10 cellular contexts compared by ENCODE assay signal in the genomic region with DNA sequence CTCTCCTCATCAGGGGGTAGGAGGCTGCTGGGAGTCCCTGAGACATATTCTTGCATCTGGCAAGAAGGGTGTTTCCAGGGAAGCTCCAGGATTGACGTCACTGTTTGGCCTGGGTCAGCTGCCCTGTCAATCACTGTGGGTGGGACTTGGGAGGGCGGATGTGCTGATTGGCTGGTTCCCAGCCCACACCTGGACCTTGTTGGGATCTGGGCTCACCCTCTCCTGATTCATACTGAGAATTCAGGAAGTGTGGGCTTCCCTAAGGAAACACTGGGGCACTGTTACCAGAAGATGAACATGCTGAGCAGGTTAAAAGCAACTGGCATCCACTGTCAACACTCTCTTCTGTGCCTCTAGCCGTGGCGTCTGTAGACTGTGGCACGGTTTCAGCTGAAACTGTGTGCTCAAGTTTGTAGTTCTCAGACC. TPM values are rescaled to one million over a fixed set of nuclear protein-coding genes. Genes with fewer than 3 reads are reported as not detected.
DNase-seq lines count a peak whose midpoint lies in the region; ATAC-seq, FAIRE-seq and TF ChIP-seq lines count a peak whose summit lies in the region.
"Had no signal": no experiment of that assay in that cellular context is flagged by ENCODE, and none has a peak within 500 bp of the region (broad histone marks: within the 10 kb centered on the region; RNA-seq: fewer than 3 reads in every experiment).

No MANE protein-coding gene starts in this region.

- no peak overlapping the region for H3K4me2 ChIP-seq in A549

- FAIRE-seq in A549 (lab: Jason Lieb, UNC) = no peak

- no peak for TF ChIP-seq POLR2A in A549 (IDR thresholded peaks at IDR 0.05; ENCODE audit: low read length)

- ATAC-seq in A549 (peak; percentile 29 to 34; a peak in 3 of 6 replicates), HG03025 (IDR thresholded peaks at IDR 0.05; ENCODE audit: low FRiP score, unreplicated experiment) (no peak)

- H3K4me1 ChIP-seq in A549 (peaks cover 7% of the 10 kb centered on the region; the same call in 2 of the 3 replicates), HUES64 (ENCODE audit: insufficient read depth, low read length) (peaks cover 16% of the 10 kb centered on the region)

- H3K27me3 ChIP-seq in HUES64 (ENCODE audit: insufficient read depth, low read length) = no peaks in the 10 kb centered on the region

- H3K27ac ChIP-seq in A549 = no peak overlapping the region
- H3K27ac ChIP-seq in HUES64 (ENCODE audit: low read depth, low read length) = peak overlapping the region; percentile 78

- WGBS in A549 (ENCODE audit: missing lambda C conversion rate) = 61% methylated on average over 5 of the region's 5 CpGs
- WGBS in HUES64 = 67% methylated on average over 5 of the region's 5 CpGs

- no peak overlapping the region for H3K4me3 ChIP-seq in A549
- H3K4me3 ChIP-seq in HUES64 (ENCODE audit: low read length) = peak overlapping the region; percentile 59
- H3K4me3 ChIP-seq in choroid plexus epithelial cell (ENCODE audit: low read depth, low read length) = no peak overlapping the region

- H3K9me3 ChIP-seq in A549 (no peaks in the 10 kb centered on the region), HUES64 (ENCODE audit: insufficient read depth, low read depth, low read length) (no peaks in the 10 kb centered on the region)

- CTCF ChIA-PET in A549 (lab: Yijun Ruan, JAX) = interaction anchor here (0.9 kb wide), 1 partner anchor 8 kb away, joined by 4 read pairs; no protein-coding TSS in a partner anchor

- no peaks in the 10 kb centered on the region for H3K36me3 ChIP-seq in HUES64 (ENCODE audit: insufficient read depth, low read length)

- H3K9ac ChIP-seq in HUES64 (ENCODE audit: low read depth, low read length) = peak overlapping the region; percentile 50; the same call in 1 of the 2 replicates

- no peak for TF ChIP-seq RAD21 in A549 (conservative IDR thresholded peaks at IDR 0.05 in 1 of 2, IDR thresholded peaks at IDR 0.05 in 1 of 2)

- POLR2A ChIA-PET in A549 (lab: Yijun Ruan, JAX) = no interaction called here

- no peak for TF ChIP-seq EP300 in A549 (IDR thresholded peaks at IDR 0.05)

- TF ChIP-seq CTCF in A549 (IDR thresholded peaks at IDR 0.05) = no peak
- TF ChIP-seq CTCF in choroid plexus epithelial cell (conservative IDR thresholded peaks at IDR 0.05; ENCODE audit: low read depth, low read length) = no peak

- DNase-seq in A549 (ENCODE audit: low read depth in 1 of 2, low spot score in 1 of 2) = peak in 1 of 2 experiments; percentile 37
- DNase-seq in choroid plexus epithelial cell (ENCODE audit: low read depth) = peak; percentile 2
- peak; percentile 70 for DNase-seq in kidney tubule cell (ENCODE audit: low spot score)
- no peak for DNase-seq in germinal center (ENCODE audit: low spot score)
- DNase-seq in COLO829 (ENCODE audit: low spot score) = no peak
- no peak for DNase-seq in activated T-cell treated with anti-CD3 and anti-CD28 coated beads, Interleukin-2, amount 50 U/mL, for 48 hours
- DNase-seq: activated naive CD4-positive, alpha-beta T cell treated with anti-CD3 and anti-CD28 coated beads for 36 hours; occipital lobe had no signal

TF ChIP-seq in A549, 52 proteins besides CTCF, POLR2A, EP300 and RAD21:
- TF ChIP-seq BCL3 (IDR thresholded peaks at IDR 0.05) (no peak), TP53 (CRISPR knock-in tag; IDR thresholded peaks at IDR 0.05) (no peak), TFCP2L1 (CRISPR knock-in tag; IDR thresholded peaks at IDR 0.05) (no peak), MAX (IDR thresholded peaks at IDR 0.05) (no peak), REST (IDR thresholded peaks at IDR 0.05) (no peak), RARB (CRISPR knock-in tag; IDR thresholded peaks at IDR 0.05) (no peak), CHD2 (IDR thresholded peaks at IDR 0.05; ENCODE audit: low read length, partially characterized antibody) (no peak), CBX8 (IDR thresholded peaks at IDR 0.05) (no peak), SMC3 (IDR thresholded peaks at IDR 0.05) (no peak), ZNF302 (CRISPR knock-in tag; IDR thresholded peaks at IDR 0.05) (no peak), RNF2 (IDR thresholded peaks at IDR 0.05; ENCODE audit: borderline replicate concordance, low read depth) (no peak), EHF (CRISPR knock-in tag; IDR thresholded peaks at IDR 0.05) (no peak), RFX5 (IDR thresholded peaks at IDR 0.05) (no peak), PHF8 (IDR thresholded peaks at IDR 0.05; ENCODE audit: borderline replicate concordance, low read depth) (no peak), ESRRA (IDR thresholded peaks at IDR 0.05; ENCODE audit: borderline replicate concordance, low read length) (no peak), MAZ (IDR thresholded peaks at IDR 0.05; ENCODE audit: borderline replicate concordance, low read depth, low read length) (no peak), NPAS2 (CRISPR knock-in tag; IDR thresholded peaks at IDR 0.05; ENCODE audit: borderline replicate concordance) (no peak)
- TF ChIP-seq, protein P1, sequence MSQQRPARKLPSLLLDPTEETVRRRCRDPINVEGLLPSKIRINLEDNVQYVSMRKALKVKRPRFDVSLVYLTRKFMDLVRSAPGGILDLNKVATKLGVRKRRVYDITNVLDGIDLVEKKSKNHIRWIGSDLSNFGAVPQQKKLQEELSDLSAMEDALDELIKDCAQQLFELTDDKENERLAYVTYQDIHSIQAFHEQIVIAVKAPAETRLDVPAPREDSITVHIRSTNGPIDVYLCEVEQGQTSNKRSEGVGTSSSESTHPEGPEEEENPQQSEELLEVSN (IDR thresholded peaks at IDR 0.05; ENCODE audit: borderline replicate concordance, low read depth) = no peak

RNA-seq across cellular contexts. Expression of gene CDH26, which starts 36.5 kb away (rescaled TPM):
- polyA plus RNA-seq in A549 (2011; rRNA removed) (0.33 and 0.57 TPM in 2 replicates), A549 (2017; fragmentation: RNase III; extraction: RNeasy Plus Mini Kit Qiagen cat#74134 plus additional on column Dnase treatment) (0.16 to 0.28 TPM (median 0.27 TPM) in 3 replicates)
- 0.12 and 0.24 TPM in 2 replicates for polyA plus RNA-seq in A549 (2012; cell fraction: cytosol; rRNA removed)
- 0.55 and 0.67 TPM in 2 replicates for polyA plus RNA-seq in A549 (2012; cell fraction: nucleus; rRNA removed)
- 0.21 and 0.49 TPM in 2 replicates for polyA minus RNA-seq in A549 (2011; rRNA and poly(A)+ RNA removed)
- polyA plus RNA-seq in HUES64 (2013, experiment 1 of 2) = 0.95 TPM
- 0.70 TPM for polyA plus RNA-seq in HUES64 (2013, experiment 2 of 2)

RNA-seq across cellular contexts. Expression of gene FAM217B, which starts 54.5 kb away (rescaled TPM):
- polyA plus RNA-seq in A549 (2011; rRNA removed) (11.6 and 12.3 TPM in 2 replicates), A549 (2017; fragmentation: RNase III; extraction: RNeasy Plus Mini Kit Qiagen cat#74134 plus additional on column Dnase treatment) (6.1 to 6.3 TPM (median 6.2 TPM) in 3 replicates)
- 2.6 and 3.0 TPM in 2 replicates for polyA plus RNA-seq in A549 (2012; cell fraction: cytosol; rRNA removed)
- 1.6 and 1.8 TPM in 2 replicates for polyA plus RNA-seq in A549 (2012; cell fraction: nucleus; rRNA removed)
- 5.5 and 7.2 TPM in 2 replicates for polyA minus RNA-seq in A549 (2011; rRNA and poly(A)+ RNA removed)
- polyA plus RNA-seq in HUES64 (2013, experiment 1 of 2) = 14.5 TPM
- 17.6 TPM for polyA plus RNA-seq in HUES64 (2013, experiment 2 of 2)

RNA-seq across cellular contexts. Expression of gene PPP1R3D, which starts 54.6 kb away (rescaled TPM):
- polyA plus RNA-seq in A549 (2011; rRNA removed) = 2.6 and 2.7 TPM in 2 replicates
- polyA plus RNA-seq in A549 (2012; cell fraction: cytosol; rRNA removed) = 0.74 and 1.2 TPM in 2 replicates
- 1.1 and 1.7 TPM in 2 replicates for polyA plus RNA-seq in A549 (2012; cell fraction: nucleus; rRNA removed)
- polyA plus RNA-seq in A549 (2017; fragmentation: RNase III; extraction: RNeasy Plus Mini Kit Qiagen cat#74134 plus additional on column Dnase treatment) = 2.6 to 3.9 TPM (median 3.2 TPM) in 3 replicates
- polyA minus RNA-seq in A549 (2011; rRNA and poly(A)+ RNA removed) = 1.8 and 2.4 TPM in 2 replicates
- 1.4 TPM for polyA plus RNA-seq in HUES64 (2013, experiment 1 of 2)
- 2.2 TPM for polyA plus RNA-seq in HUES64 (2013, experiment 2 of 2)

Comparison
In these comparisons a context has a peak if more than half of its experiments do, and no peak if none do; other contexts are left out.
1. DNase-seq: peak in choroid plexus epithelial cell (single experiment) and kidney tubule cell (single experiment); none in germinal center (single experiment), COLO829 (single experiment) and activated T-cell treated with anti-CD3 and anti-CD28 coated beads, Interleukin-2, amount 50 U/mL, for 48 hours (0 of 2).